Comparison of ENCODE assay signal across 1 cellular context in the genomic region with DNA sequence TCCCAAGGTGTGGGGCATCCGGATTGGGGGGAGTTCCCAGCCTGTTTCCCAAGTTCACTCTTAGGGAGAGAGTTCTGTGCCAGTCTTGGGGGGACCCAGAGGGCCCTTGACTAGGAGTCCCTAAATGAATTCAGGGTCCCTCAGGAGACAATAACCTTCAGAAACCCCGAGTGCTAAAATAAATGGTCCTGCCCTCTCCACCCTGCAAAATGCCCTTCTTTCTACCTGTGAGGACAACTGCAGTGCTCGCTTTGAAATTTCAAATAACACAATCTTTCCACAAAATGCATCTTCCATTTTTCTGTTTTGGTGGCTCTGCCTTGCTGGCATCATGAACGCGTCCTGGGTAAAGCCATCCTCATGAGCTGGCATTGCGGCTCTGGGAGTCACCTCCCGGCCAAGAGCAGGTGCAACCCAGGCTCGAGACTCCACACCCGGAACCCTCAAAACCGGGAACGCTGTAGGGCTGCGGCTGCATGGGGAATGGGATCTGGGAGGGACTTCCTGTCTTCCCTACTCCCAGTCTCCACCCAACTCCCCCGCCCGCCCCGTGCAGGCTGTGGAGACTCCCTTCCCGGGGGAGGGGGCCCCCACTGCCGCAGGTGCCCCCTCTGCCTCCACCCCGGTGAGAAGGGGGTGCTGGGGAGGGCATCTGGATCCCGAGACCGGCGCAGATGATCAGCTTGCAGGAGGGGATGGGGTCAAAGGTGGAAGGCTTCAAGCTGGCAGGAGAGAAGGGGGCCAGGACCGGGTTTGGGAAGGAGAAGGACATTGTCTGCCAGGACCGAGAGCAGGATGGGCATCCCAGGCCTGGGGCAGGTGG.
TF ChIP-seq lines count a peak whose summit lies in the region.

Gene ZNF205 (plus strand): TSS at position 529 of the 823 bp plus-strand sequence. CDS start 845 bp downstream, outside the sequence.

TF ChIP-seq in GM23338, 12 proteins besides CTCF, POLR2A, EP300 and RAD21 (continued from another document):
- TF ChIP-seq NANOG (IDR thresholded peaks at IDR 0.05; ENCODE audit: borderline replicate concordance) (no peak), ZNF331 (CRISPR knock-in tag; IDR thresholded peaks at IDR 0.05; ENCODE audit: low read depth) (no peak), POLR2AphosphoS5 (IDR thresholded peaks at IDR 0.05; ENCODE audit: low read depth) (peak; percentile 70), JUNB (IDR thresholded peaks at IDR 0.05; ENCODE audit: unreplicated experiment) (no peak), ZNF462 (CRISPR knock-in tag; IDR thresholded peaks at IDR 0.05) (no peak), STAT1 (IDR thresholded peaks at IDR 0.05; ENCODE audit: unreplicated experiment) (no peak)
- TF ChIP-seq, protein P1, sequence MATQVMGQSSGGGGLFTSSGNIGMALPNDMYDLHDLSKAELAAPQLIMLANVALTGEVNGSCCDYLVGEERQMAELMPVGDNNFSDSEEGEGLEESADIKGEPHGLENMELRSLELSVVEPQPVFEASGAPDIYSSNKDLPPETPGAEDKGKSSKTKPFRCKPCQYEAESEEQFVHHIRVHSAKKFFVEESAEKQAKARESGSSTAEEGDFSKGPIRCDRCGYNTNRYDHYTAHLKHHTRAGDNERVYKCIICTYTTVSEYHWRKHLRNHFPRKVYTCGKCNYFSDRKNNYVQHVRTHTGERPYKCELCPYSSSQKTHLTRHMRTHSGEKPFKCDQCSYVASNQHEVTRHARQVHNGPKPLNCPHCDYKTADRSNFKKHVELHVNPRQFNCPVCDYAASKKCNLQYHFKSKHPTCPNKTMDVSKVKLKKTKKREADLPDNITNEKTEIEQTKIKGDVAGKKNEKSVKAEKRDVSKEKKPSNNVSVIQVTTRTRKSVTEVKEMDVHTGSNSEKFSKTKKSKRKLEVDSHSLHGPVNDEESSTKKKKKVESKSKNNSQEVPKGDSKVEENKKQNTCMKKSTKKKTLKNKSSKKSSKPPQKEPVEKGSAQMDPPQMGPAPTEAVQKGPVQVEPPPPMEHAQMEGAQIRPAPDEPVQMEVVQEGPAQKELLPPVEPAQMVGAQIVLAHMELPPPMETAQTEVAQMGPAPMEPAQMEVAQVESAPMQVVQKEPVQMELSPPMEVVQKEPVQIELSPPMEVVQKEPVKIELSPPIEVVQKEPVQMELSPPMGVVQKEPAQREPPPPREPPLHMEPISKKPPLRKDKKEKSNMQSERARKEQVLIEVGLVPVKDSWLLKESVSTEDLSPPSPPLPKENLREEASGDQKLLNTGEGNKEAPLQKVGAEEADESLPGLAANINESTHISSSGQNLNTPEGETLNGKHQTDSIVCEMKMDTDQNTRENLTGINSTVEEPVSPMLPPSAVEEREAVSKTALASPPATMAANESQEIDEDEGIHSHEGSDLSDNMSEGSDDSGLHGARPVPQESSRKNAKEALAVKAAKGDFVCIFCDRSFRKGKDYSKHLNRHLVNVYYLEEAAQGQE (IDR thresholded peaks at IDR 0.05; ENCODE audit: unreplicated experiment): no peak
